Comparison of ENCODE assay signal across 9 cellular contexts in the genomic region with DNA sequence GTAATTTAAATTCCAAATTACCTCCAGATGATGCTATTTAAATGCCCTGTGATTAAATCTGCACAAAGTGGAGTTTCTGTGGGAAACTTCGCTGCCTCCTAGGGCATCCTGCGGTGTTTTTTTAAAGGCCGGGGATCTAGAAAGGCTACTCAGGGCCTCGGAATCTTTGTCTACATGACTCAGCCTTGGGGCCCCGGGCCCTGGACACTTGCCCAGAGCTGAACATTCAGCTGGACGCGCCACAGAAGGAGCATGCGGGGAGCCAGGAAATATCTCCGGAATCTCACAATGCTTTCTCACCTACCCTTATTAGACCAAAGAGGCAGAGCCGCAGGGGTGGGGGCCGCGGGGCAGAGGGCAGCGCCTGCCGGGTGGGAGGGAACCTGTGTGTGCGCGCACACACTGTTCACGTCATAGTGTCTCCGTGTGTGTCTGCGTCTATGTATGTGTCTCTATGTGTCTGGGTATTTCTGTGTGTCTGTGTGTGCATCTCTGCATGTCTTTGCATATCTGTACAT.
DNase-seq lines count a peak whose midpoint lies in the region; ATAC-seq, FAIRE-seq and TF ChIP-seq lines count a peak whose summit lies in the region.
"Had no signal": no experiment of that assay in that cellular context is flagged by ENCODE, and none has a peak within 500 bp of the region (broad histone marks: within the 10 kb centered on the region; RNA-seq: fewer than 3 reads in every experiment).

No MANE protein-coding gene starts in this region.

- H3K27ac ChIP-seq in astrocyte (ENCODE audit: low read depth, low read length) (peak overlapping the region; percentile 100), right atrium auricular region (peak overlapping the region; percentile 78 to 88)

- no peak for TF ChIP-seq CTCF in astrocyte (IDR thresholded peaks at IDR 0.05; ENCODE audit: insufficient read depth, low read depth, low read length)
- TF ChIP-seq CTCF in right atrium auricular region (IDR thresholded peaks at IDR 0.05), result no peak

- H3K9me3 Mint-ChIP-seq in astrocyte (ENCODE audit: unreplicated experiment), result peaks cover 1% of the 10 kb centered on the region

- DNase-seq in H54 (ENCODE audit: insufficient read length, low spot score) (peak; percentile 62), astrocyte (ENCODE audit: low read depth) (peak; percentile 99), right atrium auricular region (ENCODE audit: low spot score) (peak; percentile 96), skeletal muscle cell (ENCODE audit: low read depth) (peak; percentile 96), GM19239 (ENCODE audit: insufficient read length, low spot score) (no peak)
- no peak for DNase-seq in NK-92 treated with Interleukin-12 subunit alpha and Interleukin-12 subunit beta, amount 100 ng/mL, for 24 hours (lab: John Stamatoyannopoulos, UW)
- DNase-seq in activated CD4-positive, CD25-positive, alpha-beta regulatory T cell treated with anti-CD3 and anti-CD28 coated beads, Interleukin-2, amount 50 U/mL, for 72 hours, result no peak
- DNase-seq: activated naive CD4-positive, alpha-beta T cell treated with Interleukin-2 at 50 U/mL for 16 hours had no signal

- peak overlapping the region; percentile 79 for H3K4me3 Mint-ChIP-seq in astrocyte (ENCODE audit: unreplicated experiment)

- peaks cover 3% of the 10 kb centered on the region for H3K36me3 Mint-ChIP-seq in astrocyte (ENCODE audit: low read depth, unreplicated experiment)

- no peak overlapping the region for H2AFZ ChIP-seq in astrocyte (ENCODE audit: low read depth, low read length)

- FAIRE-seq in H54 (lab: Jason Lieb, UNC) (no peak), astrocyte (lab: Jason Lieb, UNC) (peak; percentile 87), GM19239 (lab: Jason Lieb, UNC) (no peak)

- H3K9ac ChIP-seq in astrocyte (ENCODE audit: low read length), result peak overlapping the region; percentile 96

- ATAC-seq in HG03457 (IDR thresholded peaks at IDR 0.05; ENCODE audit: unreplicated experiment), result no peak

- H3K36me3 ChIP-seq in astrocyte (ENCODE audit: insufficient read depth, low read length) (no peaks in the 10 kb centered on the region), right atrium auricular region (no peaks in the 10 kb centered on the region)

- H3K27me3 ChIP-seq in astrocyte (ENCODE audit: insufficient read depth, low read length) (no peaks in the 10 kb centered on the region), right atrium auricular region (no peaks in the 10 kb centered on the region)

- no peaks in the 10 kb centered on the region for H3K79me2 ChIP-seq in astrocyte (ENCODE audit: insufficient read depth, low read length)

- H3K4me2 ChIP-seq in astrocyte (ENCODE audit: low read length), result peak overlapping the region; percentile 81

- no peaks in the 10 kb centered on the region for H3K9me3 ChIP-seq in astrocyte (ENCODE audit: insufficient read depth, low read depth, low read length)
- no peaks in the 10 kb centered on the region for H3K9me3 ChIP-seq in right atrium auricular region

- peaks cover 60% of the 10 kb centered on the region for H3K4me1 Mint-ChIP-seq in astrocyte (ENCODE audit: low read depth, unreplicated experiment)

- no peaks in the 10 kb centered on the region for H3K27me3 Mint-ChIP-seq in astrocyte (ENCODE audit: low read depth, unreplicated experiment)

- no peak for TF ChIP-seq POLR2A in H54 (IDR thresholded peaks at IDR 0.05; ENCODE audit: low read depth, low read length)

- H3K4me1 ChIP-seq in astrocyte (ENCODE audit: insufficient read depth, low read length) (peaks cover 38% of the 10 kb centered on the region), right atrium auricular region (peaks cover 0 to 61% of the 10 kb centered on the region in 2 donors)

- no peak overlapping the region for H3K4me3 ChIP-seq in astrocyte (ENCODE audit: insufficient read depth, low read depth, low read length)
- peak overlapping the region in 1 of 2 donors; percentile 14 for H3K4me3 ChIP-seq in right atrium auricular region
- no peak overlapping the region for H3K4me3 ChIP-seq in skeletal muscle cell (ENCODE audit: low read depth, low read length)

- no peaks in the 10 kb centered on the region for H4K20me1 ChIP-seq in astrocyte (ENCODE audit: insufficient read depth, low read length)

- peak overlapping the region; percentile 100 for H3K27ac Mint-ChIP-seq in astrocyte (ENCODE audit: unreplicated experiment)

Comparison
In these comparisons a context has a peak if more than half of its experiments do, and no peak if none do; other contexts are left out.
1. DNase-seq: peak in H54 (single experiment), astrocyte (single experiment), right atrium auricular region (single experiment) and skeletal muscle cell (single experiment); none in GM19239 (single experiment), NK-92 treated with Interleukin-12 subunit alpha and Interleukin-12 subunit beta, amount 100 ng/mL, for 24 hours (single experiment) and activated CD4-positive, CD25-positive, alpha-beta regulatory T cell treated with anti-CD3 and anti-CD28 coated beads, Interleukin-2, amount 50 U/mL, for 72 hours (single experiment).